ENCODE assay signal across 10 cellular contexts in the genomic region with DNA sequence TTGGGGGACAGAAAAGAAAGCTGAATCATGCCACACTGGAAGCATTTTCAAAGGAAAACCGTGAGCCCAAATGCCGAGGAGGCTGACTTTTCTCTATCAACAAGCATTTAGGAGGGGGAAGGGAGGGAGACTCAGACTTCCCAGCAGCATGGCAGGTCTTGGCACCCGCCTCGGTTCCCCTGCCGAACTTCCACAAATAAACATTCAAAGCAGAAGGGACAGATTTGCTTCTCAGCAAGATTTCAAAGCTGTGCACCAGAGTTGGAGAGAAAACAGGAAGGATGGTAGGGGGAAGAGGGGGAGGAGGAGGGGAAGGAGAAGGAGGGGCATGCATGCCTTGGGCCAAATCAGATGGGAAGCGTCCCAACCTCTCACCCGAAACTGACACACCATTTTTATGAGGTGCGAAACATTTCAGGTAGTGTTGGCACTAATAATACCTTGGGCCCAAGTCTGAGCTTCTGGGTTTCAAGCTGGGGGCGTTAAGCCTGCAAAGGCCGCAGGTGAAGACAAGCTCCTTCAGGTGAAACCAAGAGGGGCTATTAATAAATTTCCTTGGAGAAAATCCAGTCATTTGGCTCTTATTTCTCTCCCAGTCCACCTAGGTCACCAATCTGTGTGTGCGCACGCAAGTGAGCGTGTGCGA. TPM values are rescaled to one million over a fixed set of nuclear protein-coding genes. Genes with fewer than 3 reads are reported as not detected.
A peak's percentile ranks its signal among the peaks of the same experiment; 100 is the strongest.
DNase-seq lines count a peak whose midpoint lies in the region; ATAC-seq, FAIRE-seq and TF ChIP-seq lines count a peak whose summit lies in the region.
"Had no signal": no experiment of that assay in that cellular context is flagged by ENCODE, and none has a peak within 500 bp of the region (broad histone marks: within the 10 kb centered on the region; RNA-seq: fewer than 3 reads in every experiment).

No MANE protein-coding gene starts in this region.

- no peaks in the 10 kb centered on the region for H3K36me3 ChIP-seq in BLaER1
- H3K36me3 ChIP-seq in heart left ventricle, result no peaks in the 10 kb centered on the region
- H3K36me3 ChIP-seq in small intestine (ENCODE audit: control insufficient read depth in 2 of 2, insufficient read depth in 2 of 2, low read length in 2 of 2), result no peaks in the 10 kb centered on the region

- H3K27me3 ChIP-seq in BLaER1 (no peaks in the 10 kb centered on the region), heart left ventricle (peaks cover 0 to 7% (median 0%) of the 10 kb centered on the region in 9 donors), small intestine (ENCODE audit: control insufficient read depth in 2 of 2, insufficient read depth in 2 of 2, low read length in 2 of 2) (no peaks in the 10 kb centered on the region)

- H3K9me3 ChIP-seq in BLaER1 (no peaks in the 10 kb centered on the region), heart left ventricle (no peaks in the 10 kb centered on the region), small intestine (ENCODE audit: control insufficient read depth, low read depth) (no peaks in the 10 kb centered on the region)

- H3K4me1 ChIP-seq in BLaER1, result peaks cover 96% of the 10 kb centered on the region
- peaks cover 0 to 79% (median 62%) of the 10 kb centered on the region in 12 donors for H3K4me1 ChIP-seq in heart left ventricle
- no peaks in the 10 kb centered on the region for H3K4me1 ChIP-seq in small intestine (ENCODE audit: control insufficient read depth in 2 of 2, insufficient read depth in 1 of 2, low read depth in 1 of 2, low read length in 1 of 2)

- H3K4me3 ChIP-seq in BLaER1 (peak overlapping the region; percentile 41), WI38 (ENCODE audit: low read depth, low read length) (peak overlapping the region; percentile 2; the same call in 1 of the 2 replicates), heart left ventricle (peak overlapping the region in 6 of 12 donors; percentile 0 to 32 (median 14)), small intestine (ENCODE audit: low read depth in 1 of 2, low read length in 2 of 2) (no peak overlapping the region)

- TF ChIP-seq POLR2A in heart left ventricle (IDR thresholded peaks at IDR 0.05), result no peak

- intact Hi-C loops in heart left ventricle (cut with DNase I), result loop anchor here in 3 of 10 donors (2.0 to 10.0 kb wide), 3 partner anchors 32 to 70 kb away; no protein-coding TSS in a partner anchor

- H4K20me1 ChIP-seq in BLaER1, result no peaks in the 10 kb centered on the region

- WGBS in heart left ventricle, 4 donors, result 32 to 52% (median 41%) methylated on average over 14 of the region's 14 CpGs
- WGBS in small intestine, 3 donors, result 51 to 80% (median 76%) methylated on average over 14 of the region's 14 CpGs

- H3K27ac ChIP-seq in BLaER1, result peak overlapping the region; percentile 98
- H3K27ac ChIP-seq in heart left ventricle, result peak overlapping the region; percentile 70 to 94 (median 82)
- H3K27ac ChIP-seq in small intestine (ENCODE audit: low read depth in 1 of 2, low read length in 1 of 2), result peak overlapping the region in 1 of 2 donors; percentile 83

- DNase-seq in heart left ventricle, result peak; percentile 75 to 86 (median 79)
- DNase-seq in pons (ENCODE audit: low spot score), result peak; percentile 89
- DNase-seq in HuH-7.5 (ENCODE audit: low spot score), result no peak
- no peak for DNase-seq in small intestine
- DNase-seq in stimulated activated CD4-positive, alpha-beta T cell treated with anti-CD3 and anti-CD28 coated beads, Interleukin-15, amount 100 ng/mL, for 24 hours, result no peak
- DNase-seq: SW 1271 had no signal

- no peak for TF ChIP-seq CTCF in WI38 (IDR thresholded peaks at IDR 0.05; ENCODE audit: low read depth, low read length)
- TF ChIP-seq CTCF in heart left ventricle (IDR thresholded peaks at IDR 0.05), result no peak

- peak; percentile 20 to 63 (median 48) for ATAC-seq in heart left ventricle
- no peak for ATAC-seq in GM18909 (IDR thresholded peaks at IDR 0.05; ENCODE audit: poor library complexity, unreplicated experiment)

- H3K9ac ChIP-seq in BLaER1, result peak overlapping the region; percentile 81

- FAIRE-seq in small intestine (lab: Jason Lieb, UNC), result no peak

- H3K4me2 ChIP-seq in BLaER1, result peak overlapping the region; percentile 91

RNA-seq across cellular contexts. Expression of a gene that starts 26.4 kb away (rescaled TPM):
- under 1 TPM in 7 of 9 donors, not detected in 2; 0.13 to 0.37 (median 0.24) TPM for total RNA-seq in heart left ventricle
- polyA plus RNA-seq in heart left ventricle (under 1 TPM; 0.04 to 0.08 TPM), small intestine (1 to 10 TPM; 2.4 to 4.3 (median 3.4) TPM)
- total RNA-seq: epithelial cell of proximal tubule had no signal

Comparison
In these comparisons a context has a peak if more than half of its experiments do, and no peak if none do; other contexts are left out.
1. H3K4me3 ChIP-seq: peak in BLaER1 (single experiment) and WI38 (single experiment); none in small intestine (0 of 2).
2. DNase-seq: peak in heart left ventricle (5 of 5) and pons (single experiment); none in HuH-7.5 (single experiment), small intestine (single experiment) and stimulated activated CD4-positive, alpha-beta T cell treated with anti-CD3 and anti-CD28 coated beads, Interleukin-15, amount 100 ng/mL, for 24 hours (single experiment).